In the genomic region with DNA sequence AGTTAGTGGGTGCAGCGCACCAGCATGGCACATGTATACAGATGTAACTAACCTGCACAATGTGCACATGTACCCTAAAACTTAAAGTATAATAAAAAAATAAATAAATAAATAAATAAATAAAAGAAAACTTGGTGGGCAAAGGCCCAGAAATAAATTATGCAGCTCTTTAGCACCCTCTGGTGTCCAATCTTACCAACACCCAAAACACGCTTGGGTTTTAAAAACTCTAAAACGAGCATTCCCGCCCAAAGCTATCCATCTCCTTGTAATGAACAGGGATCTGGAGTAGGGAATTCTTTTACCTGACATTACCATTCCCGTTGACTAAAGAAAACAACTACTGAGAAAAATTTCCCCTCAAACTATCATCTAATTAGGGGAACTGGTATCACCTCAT, we compare ENCODE assay signal across 10 cellular contexts.
DNase-seq lines count a peak whose midpoint lies in the region; ATAC-seq and TF ChIP-seq lines count a peak whose summit lies in the region.
"Had no signal": no experiment of that assay in that cellular context is flagged by ENCODE, and none has a peak within 500 bp of the region (broad histone marks: within the 10 kb centered on the region; RNA-seq: fewer than 3 reads in every experiment).

No MANE protein-coding gene starts in this region.

- H3K27me3 ChIP-seq in iPS DF 6.9 (ENCODE audit: control insufficient read depth, insufficient read depth, low read length), result no peaks in the 10 kb centered on the region
- H3K27me3 ChIP-seq: neutrophil had no signal

- H3K4me1 ChIP-seq in iPS DF 6.9 (ENCODE audit: control insufficient read depth, insufficient read depth, low read length), result peaks cover 1% of the 10 kb centered on the region; the same call in 1 of the 2 replicates

- no peak overlapping the region for H3K4me3 ChIP-seq in iPS DF 6.9 (ENCODE audit: low read length)

- ATAC-seq in HG03280 (IDR thresholded peaks at IDR 0.05; ENCODE audit: unreplicated experiment) (no peak), GM18498 (IDR thresholded peaks at IDR 0.05; ENCODE audit: unreplicated experiment) (no peak), HG03439 (IDR thresholded peaks at IDR 0.05; ENCODE audit: unreplicated experiment) (no peak), sciatic nerve (no peak)

- H3K36me3 ChIP-seq in iPS DF 6.9 (ENCODE audit: control insufficient read depth, insufficient read depth, low read length), result no peaks in the 10 kb centered on the region
- H3K36me3 ChIP-seq: neutrophil had no signal

- intact Hi-C loops in sciatic nerve (cut with DNase I), result no loop called here

- no peaks in the 10 kb centered on the region for H3K9me3 ChIP-seq in iPS DF 6.9 (ENCODE audit: control insufficient read depth, insufficient read depth, low read length)
- H3K9me3 ChIP-seq: neutrophil had no signal

- DNase-seq in AG08396 (ENCODE audit: low spot score) (peak; percentile 18), SK-N-DZ (ENCODE audit: low spot score) (peak; percentile 36), iPS DF 6.9 (ENCODE audit: low read depth, low spot score) (peak; percentile 25), sciatic nerve (ENCODE audit: low spot score) (no peak)
- DNase-seq: NCI-H2107 had no signal

- TF ChIP-seq CTCF in GM12874 (IDR thresholded peaks at IDR 0.05; ENCODE audit: insufficient read depth, low read depth, low read length), result peak; percentile 14; the same call in 1 of the 2 replicates

- WGBS in iPS DF 6.9 (ENCODE audit: insufficient coverage, insufficient read length), result no CpG with 5 or more reads among the region's 5 CpGs

- no peak overlapping the region for H3K27ac ChIP-seq in iPS DF 6.9 (ENCODE audit: low read length)
- H3K27ac ChIP-seq: neutrophil had no signal
